Comparison of ENCODE assay signal across 23 cellular contexts in genomic region chr1:182315157-182315556, GRCh38.
A peak's percentile ranks its signal among the peaks of the same experiment; 100 is the strongest.
DNase-seq lines count a peak whose midpoint lies in the region; ATAC-seq and TF ChIP-seq lines count a peak whose summit lies in the region.
"Had no signal": no experiment of that assay in that cellular context is flagged by ENCODE, and none has a peak within 500 bp of the region (broad histone marks: within the 10 kb centered on the region; RNA-seq: fewer than 3 reads in every experiment).

No MANE protein-coding gene starts in this region.

- H3K4me1 ChIP-seq in body of pancreas (peaks cover 41% of the 10 kb centered on the region), mucosa of descending colon (ENCODE audit: low read depth) (peaks cover 26% of the 10 kb centered on the region)

- H3K27ac ChIP-seq in body of pancreas = peak overlapping the region in 3 of 4 donors; percentile 47 to 82 (median 66)
- H3K27ac ChIP-seq: lower lobe of right lung, spleen, tibial artery had no signal

- peak in 1 of 3 donors; percentile 21 for TF ChIP-seq POLR2A in body of pancreas (IDR thresholded peaks at IDR 0.05)

- intact Hi-C loops in Right ventricle myocardium superior (cut with DNase I) = loop anchor here (10.0 kb wide), 1 partner anchor 170 kb away; no protein-coding TSS in a partner anchor
- intact Hi-C loops in cardiac septum (cut with DNase I) = no loop called here
- intact Hi-C loops in body of pancreas (cut with DNase I) = no loop called here
- intact Hi-C loops in mucosa of descending colon (cut with DNase I, micrococcal nuclease) = no loop called here

- DNase-seq in Right ventricle myocardium superior (no peak), cardiac septum (ENCODE audit: low spot score) (no peak), body of pancreas (peak; percentile 56 to 78 (median 68)), mucosa of descending colon (peak; percentile 55 to 74 (median 57)), MG63 (no peak)
- DNase-seq: activated CD4-positive, alpha-beta T cell treated with anti-CD3 and anti-CD28 coated beads for 48 hours; activated naive CD4-positive, alpha-beta T cell treated with anti-CD3 and anti-CD28 coated beads, Interleukin-2, amount 50 U/mL, for 16 hours; anterior cingulate cortex; HCEC 1CT; hypothalamus; Karpas-422; lower lobe of right lung; NCI-H1092; NCI-H2081 treated with DMSO at 0.1 percent for 48 hours; occipital lobe; spleen; stimulated activated CD4-positive, alpha-beta T cell treated with anti-CD3 and anti-CD28 coated beads, Interleukin-4, amount 100 ng/mL, for 24 hours; stimulated activated naive CD8-positive, alpha-beta T cell treated with anti-CD3 and anti-CD28 coated beads, Interleukin-15, Interleukin-2, amounts not matched to agents 100 U/mL and 50 U/mL, for 24 hours; T-helper 2 cell; tibial artery had no signal

- H3K27me3 ChIP-seq in body of pancreas = no peaks in the 10 kb centered on the region
- H3K27me3 ChIP-seq in MG63 = no peaks in the 10 kb centered on the region
- H3K27me3 ChIP-seq: spleen had no signal

- TF ChIP-seq CTCF in body of pancreas (IDR thresholded peaks at IDR 0.05) (no peak), mucosa of descending colon (IDR thresholded peaks at IDR 0.05) (no peak)

- H3K9me3 ChIP-seq in body of pancreas = no peaks in the 10 kb centered on the region
- H3K9me3 ChIP-seq in mucosa of descending colon = no peaks in the 10 kb centered on the region
- no peaks in the 10 kb centered on the region for H3K9me3 ChIP-seq in MG63
- H3K9me3 ChIP-seq: lower lobe of right lung, spleen, tibial artery had no signal

- no peaks in the 10 kb centered on the region for H3K36me3 ChIP-seq in body of pancreas (replicated peaks in 1 of 2; ENCODE audit: insufficient read depth in 1 of 2, low read depth in 2 of 2)
- peaks cover 3% of the 10 kb centered on the region for H3K36me3 ChIP-seq in mucosa of descending colon (ENCODE audit: low read depth)
- no peaks in the 10 kb centered on the region for H3K36me3 ChIP-seq in MG63
- H3K36me3 ChIP-seq: lower lobe of right lung, spleen, tibial artery had no signal

- ATAC-seq in Right ventricle myocardium superior (ENCODE audit: poor library complexity) = peak; percentile 51
- ATAC-seq in body of pancreas = peak; percentile 90
- ATAC-seq in mucosa of descending colon = peak; percentile 92
- no peak for ATAC-seq in GM21423 (IDR thresholded peaks at IDR 0.05; ENCODE audit: unreplicated experiment)
- ATAC-seq in GM21367 (IDR thresholded peaks at IDR 0.05; ENCODE audit: unreplicated experiment) = no peak
- ATAC-seq in HG02798 (IDR thresholded peaks at IDR 0.05; ENCODE audit: poor library complexity, unreplicated experiment) = no peak
- ATAC-seq: stimulated activated naive CD8-positive, alpha-beta T cell treated with anti-CD3 and anti-CD28 coated beads, Interleukin-15, Interleukin-2, amounts not matched to agents 100 U/mL and 50 U/mL, for 24 hours had no signal

- H3K4me3 ChIP-seq in body of pancreas = no peak overlapping the region
- H3K4me3 ChIP-seq in mucosa of descending colon = no peak overlapping the region
- no peak overlapping the region for H3K4me3 ChIP-seq in MG63
- H3K4me3 ChIP-seq: lower lobe of right lung, spleen, tibial artery had no signal

- 34% methylated on average over 5 of the region's 5 CpGs for WGBS in body of pancreas, 2 donors

Comparison
In these comparisons a context has a peak if more than half of its experiments do, and no peak if none do; other contexts are left out.
1. ATAC-seq: peak in Right ventricle myocardium superior (single experiment), body of pancreas (single experiment) and mucosa of descending colon (single experiment); none in GM21423 (single experiment), GM21367 (single experiment) and HG02798 (single experiment).
2. DNase-seq: peak in body of pancreas (4 of 4) and mucosa of descending colon (3 of 3); none in Right ventricle myocardium superior (single experiment), cardiac septum (single experiment) and MG63 (single experiment).